ENCODE assay signal across 17 cellular contexts in the genomic region with DNA sequence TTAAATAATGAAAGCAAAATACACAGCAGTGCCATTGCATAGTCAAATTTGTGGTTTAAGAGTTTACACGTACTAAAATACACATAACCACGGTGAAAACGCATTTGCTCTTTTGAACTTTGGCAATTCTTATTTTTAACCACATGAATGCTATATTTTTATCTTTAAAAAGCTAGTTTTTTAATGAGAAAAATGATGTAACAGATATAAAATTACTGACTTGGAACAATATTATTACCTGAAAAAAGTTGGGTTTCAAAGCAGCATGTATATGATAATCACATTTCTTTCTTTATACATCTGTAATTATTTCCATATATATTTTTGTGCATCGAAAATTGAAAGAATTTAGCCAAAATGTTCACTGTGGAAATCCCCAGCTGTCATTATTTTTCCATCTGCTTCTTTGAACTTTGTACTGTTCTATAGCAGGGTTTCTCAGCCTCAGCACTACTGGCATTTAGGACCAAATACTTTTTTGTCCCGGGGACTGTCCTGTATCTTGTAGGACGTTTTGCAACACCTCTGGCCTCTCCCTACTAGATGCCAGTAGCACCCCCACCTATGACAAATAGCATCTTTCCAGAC.
DNase-seq lines count a peak whose midpoint lies in the region; ATAC-seq and TF ChIP-seq lines count a peak whose summit lies in the region.
"Had no signal": no experiment of that assay in that cellular context is flagged by ENCODE, and none has a peak within 500 bp of the region (broad histone marks: within the 10 kb centered on the region; RNA-seq: fewer than 3 reads in every experiment).

No MANE protein-coding gene starts in this region.

- no peaks in the 10 kb centered on the region for H3K9me3 ChIP-seq in MM.1S (replicated peaks; ENCODE audit: insufficient read depth, low read length)
- no peaks in the 10 kb centered on the region for H3K9me3 ChIP-seq in osteoblast (ENCODE audit: low read depth, low read length)
- H3K9me3 ChIP-seq: heart right ventricle had no signal

- H3K36me3 Mint-ChIP-seq in activated CD8-positive, alpha-beta memory T cell treated with anti-CD3 and anti-CD28 coated beads, Interleukin-2, amount 10 ng/mL, durations not matched to agents 7 days and 5 days, result peaks cover 2% of the 10 kb centered on the region

- H3K4me1 Mint-ChIP-seq in activated CD8-positive, alpha-beta memory T cell treated with anti-CD3 and anti-CD28 coated beads, Interleukin-2, amount 10 ng/mL, durations not matched to agents 7 days and 5 days, result peaks cover 11% of the 10 kb centered on the region

- H3K27me3 ChIP-seq in MM.1S (replicated peaks; ENCODE audit: insufficient read depth, low read length), result no peaks in the 10 kb centered on the region
- no peaks in the 10 kb centered on the region for H3K27me3 ChIP-seq in osteoblast (ENCODE audit: insufficient read depth, low read length)
- H3K27me3 ChIP-seq in brain microvascular endothelial cell (replicated peaks), result no peaks in the 10 kb centered on the region
- H3K27me3 ChIP-seq: heart right ventricle had no signal

- H3K27me3 Mint-ChIP-seq in activated CD8-positive, alpha-beta memory T cell treated with anti-CD3 and anti-CD28 coated beads, Interleukin-2, amount 10 ng/mL, durations not matched to agents 7 days and 5 days, result no peaks in the 10 kb centered on the region

- H4K20me1 ChIP-seq in MM.1S (ENCODE audit: insufficient read depth, low read length) (no peaks in the 10 kb centered on the region), osteoblast (ENCODE audit: insufficient read depth, low read length) (no peaks in the 10 kb centered on the region)

- peak; percentile 22 for DNase-seq in activated CD8-positive, alpha-beta memory T cell treated with anti-CD3 and anti-CD28 coated beads, Interleukin-2, amount 10 ng/mL, durations not matched to agents 7 days and 5 days
- no peak for DNase-seq in activated CD8-positive, alpha-beta memory T cell treated with anti-CD3 and anti-CD28 coated beads, Interleukin-2, amount 50 U/mL, for 48 hours
- DNase-seq in MM.1S (peak; percentile 59), osteoblast (ENCODE audit: insufficient read length, low spot score, missing footprints) (peak; percentile 13), brain microvascular endothelial cell (no peak), GM13977 (ENCODE audit: low spot score) (no peak), NCI-H226 (no peak)
- DNase-seq: central memory CD4-positive, alpha-beta T cell; DMS 273 treated with DMSO at 0.1 percent for 48 hours; heart right ventricle; Karpas-422; left cardiac atrium; NCI-H2029 treated with DMSO at 0.1 percent for 48 hours; NCI-H82; SHP77 had no signal

- peak overlapping the region; percentile 24 for H3K27ac Mint-ChIP-seq in activated CD8-positive, alpha-beta memory T cell treated with anti-CD3 and anti-CD28 coated beads, Interleukin-2, amount 10 ng/mL, durations not matched to agents 7 days and 5 days

- no peaks in the 10 kb centered on the region for H3K9me3 Mint-ChIP-seq in activated CD8-positive, alpha-beta memory T cell treated with anti-CD3 and anti-CD28 coated beads, Interleukin-2, amount 10 ng/mL, durations not matched to agents 7 days and 5 days (ENCODE audit: low read depth)

- H3K4me3 Mint-ChIP-seq in activated CD8-positive, alpha-beta memory T cell treated with anti-CD3 and anti-CD28 coated beads, Interleukin-2, amount 10 ng/mL, durations not matched to agents 7 days and 5 days, result no peak overlapping the region

- CTCF ChIA-PET in activated CD8-positive, alpha-beta memory T cell treated with anti-CD3 and anti-CD28 coated beads, Interleukin-2, amount 10 ng/mL, durations not matched to agents 7 days and 5 days (lab: Charles Lee), result interaction anchor here (0.8 kb wide), 1 partner anchor 162 kb away, joined by 3 read pairs; no protein-coding TSS in a partner anchor

- H3K4me2 ChIP-seq in MM.1S (ENCODE audit: low read depth, low read length) (peak overlapping the region; percentile 41; the same call in 1 of the 2 replicates), osteoblast (ENCODE audit: insufficient read depth, low read length) (no peak overlapping the region)

- TF ChIP-seq CTCF in MM.1S (IDR thresholded peaks at IDR 0.05; ENCODE audit: low read length), result no peak
- no peak for TF ChIP-seq CTCF in osteoblast (IDR thresholded peaks at IDR 0.05; ENCODE audit: extremely low read depth, low read depth, low read length)
- no peak for TF ChIP-seq CTCF in brain microvascular endothelial cell (IDR thresholded peaks at IDR 0.05; ENCODE audit: low read depth, low read length, missing control alignments)
- TF ChIP-seq CTCF in GM13977 (IDR thresholded peaks at IDR 0.05; ENCODE audit: extremely low read depth, insufficient read depth, missing control alignments), result no peak

- H3K9me2 ChIP-seq in MM.1S (replicated peaks; ENCODE audit: insufficient read depth, low read length), result no peaks in the 10 kb centered on the region

- H3K9ac ChIP-seq in MM.1S (ENCODE audit: low read length), result no peak overlapping the region

- no peaks in the 10 kb centered on the region for H3K36me3 ChIP-seq in MM.1S (replicated peaks; ENCODE audit: insufficient read depth, low read length)
- H3K36me3 ChIP-seq in osteoblast (ENCODE audit: insufficient read depth, low read length), result no peaks in the 10 kb centered on the region
- no peaks in the 10 kb centered on the region for H3K36me3 ChIP-seq in brain microvascular endothelial cell (replicated peaks)
- H3K36me3 ChIP-seq: heart right ventricle had no signal

- no peaks in the 10 kb centered on the region for H3K4me1 ChIP-seq in MM.1S (ENCODE audit: low read length)
- H3K4me1 ChIP-seq in osteoblast (ENCODE audit: insufficient read depth, low read length), result no peaks in the 10 kb centered on the region

- in situ Hi-C loops in brain microvascular endothelial cell (cut with HindIII; ENCODE audit: low pct_ligation_motif_present, low sequenced_read_pairs) (no loop called here), GM13977 (cut with MboI; ENCODE audit: low pct_unique_long_range_greater_than_20kb, low sequenced_read_pairs, unreplicated experiment) (no loop called here)

- H3K27ac ChIP-seq in MM.1S (ENCODE audit: low read length) (no peak overlapping the region), osteoblast (ENCODE audit: low read depth, low read length) (no peak overlapping the region), brain microvascular endothelial cell (no peak overlapping the region)
- H3K27ac ChIP-seq: epithelial cell of prostate, heart right ventricle had no signal

- H2AFZ ChIP-seq in MM.1S (ENCODE audit: low read length) (no peak overlapping the region), osteoblast (ENCODE audit: low read length) (no peak overlapping the region)

- ATAC-seq in activated CD8-positive, alpha-beta memory T cell treated with anti-CD3 and anti-CD28 coated beads, Interleukin-2, amount 10 ng/mL, durations not matched to agents 7 days and 5 days, result no peak
- ATAC-seq in GM19351 (IDR thresholded peaks at IDR 0.05; ENCODE audit: unreplicated experiment), result peak; percentile 52
- ATAC-seq: heart right ventricle, left cardiac atrium had no signal

- H3K4me3 ChIP-seq in MM.1S (ENCODE audit: low read length) (no peak overlapping the region), osteoblast (ENCODE audit: insufficient read depth, low read length) (no peak overlapping the region), brain microvascular endothelial cell (ENCODE audit: low read depth, low read length) (no peak overlapping the region)
- H3K4me3 ChIP-seq: heart right ventricle had no signal

- H3F3A ChIP-seq in MM.1S (ENCODE audit: insufficient read depth, low read length), result no peaks in the 10 kb centered on the region

- H3K79me2 ChIP-seq in MM.1S (ENCODE audit: low read length) (no peaks in the 10 kb centered on the region), osteoblast (ENCODE audit: insufficient read depth, low read length) (no peaks in the 10 kb centered on the region)

Comparison
In these comparisons a context has a peak if more than half of its experiments do, and no peak if none do; other contexts are left out.
1. DNase-seq: peak in activated CD8-positive, alpha-beta memory T cell treated with anti-CD3 and anti-CD28 coated beads, Interleukin-2, amount 10 ng/mL, durations not matched to agents 7 days and 5 days (single experiment), MM.1S (single experiment) and osteoblast (single experiment); none in activated CD8-positive, alpha-beta memory T cell treated with anti-CD3 and anti-CD28 coated beads, Interleukin-2, amount 50 U/mL, for 48 hours (single experiment), brain microvascular endothelial cell (single experiment), GM13977 (single experiment) and NCI-H226 (single experiment).